In the genomic region with DNA sequence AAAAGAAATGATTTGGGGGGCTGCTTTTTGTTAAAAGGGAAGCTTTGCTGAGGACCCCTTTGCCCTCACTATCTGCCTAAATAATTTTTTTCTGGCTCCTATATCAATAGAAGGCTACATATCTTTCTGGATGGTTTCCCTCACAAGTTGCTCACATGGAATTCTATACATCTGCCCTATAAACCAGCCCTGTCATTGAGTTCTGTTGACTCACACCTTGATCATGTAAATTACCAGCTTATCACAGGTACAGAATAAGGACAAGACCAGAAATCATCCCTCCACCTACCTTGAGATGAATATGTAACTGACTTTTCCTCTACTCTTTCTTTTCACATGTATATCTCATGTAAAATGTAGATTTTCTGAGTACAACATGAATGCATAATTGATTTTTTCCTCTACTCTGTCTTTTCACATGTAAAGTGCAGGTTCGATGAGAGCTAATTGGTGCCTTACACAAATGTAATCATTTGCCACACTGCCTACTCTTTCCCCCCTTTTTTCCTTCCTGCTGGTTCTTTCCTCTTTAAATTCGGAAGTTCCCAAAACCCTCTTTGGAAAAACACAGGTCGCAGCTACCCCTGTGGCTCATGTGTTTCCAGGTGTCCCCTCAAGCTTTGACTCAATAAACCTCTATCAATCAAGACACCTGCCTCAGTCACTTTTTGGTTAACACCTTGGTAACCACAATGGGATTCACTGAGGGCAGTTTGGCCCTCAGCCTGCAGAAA, we compare ENCODE assay signal across 31 cellular contexts. TPM values are rescaled to one million over a fixed set of nuclear protein-coding genes. Genes with fewer than 3 reads are reported as not detected.
DNase-seq lines count a peak whose midpoint lies in the region; ATAC-seq, FAIRE-seq and TF ChIP-seq lines count a peak whose summit lies in the region.
"Had no signal": no experiment of that assay in that cellular context is flagged by ENCODE, and none has a peak within 500 bp of the region (broad histone marks: within the 10 kb centered on the region; RNA-seq: fewer than 3 reads in every experiment).

No MANE protein-coding gene starts in this region.

- dilution Hi-C loops in keratinocyte (cut with MboI; ENCODE audit: extremely low pct_ligation_motif_present, low sequenced_read_pairs), result no loop called here

- H3K9me2 ChIP-seq in GM23338 (ENCODE audit: insufficient read depth), result no peaks in the 10 kb centered on the region
- H3K9me2 ChIP-seq in SK-N-SH, result no peaks in the 10 kb centered on the region

- ATAC-seq in GM23338, result peak; percentile 36
- ATAC-seq: activated CD8-positive, alpha-beta T cell treated with anti-CD3 and anti-CD28 coated beads for 36 hours; HCT116; heart left ventricle; sciatic nerve had no signal

- H3K27me3 ChIP-seq in GM23338 (ENCODE audit: insufficient read depth), result no peaks in the 10 kb centered on the region
- no peaks in the 10 kb centered on the region for H3K27me3 ChIP-seq in bronchial epithelial cell (ENCODE audit: control insufficient read depth, insufficient read depth, low read length)
- H3K27me3 ChIP-seq in keratinocyte (ENCODE audit: control insufficient read depth, extremely low read depth, insufficient read depth, low read length), result no peaks in the 10 kb centered on the region
- peaks cover 50% of the 10 kb centered on the region; the same call in 1 of the 2 replicates for H3K27me3 ChIP-seq in SK-N-SH (ENCODE audit: insufficient read depth)
- H3K27me3 ChIP-seq: heart left ventricle had no signal

- H4K20me1 ChIP-seq in GM23338 (replicated peaks; ENCODE audit: insufficient read depth) (no peaks in the 10 kb centered on the region), keratinocyte (ENCODE audit: control insufficient read depth, extremely low read depth, insufficient read depth, low read length) (no peaks in the 10 kb centered on the region), SK-N-SH (ENCODE audit: insufficient read depth) (no peaks in the 10 kb centered on the region)

- CTCF ChIA-PET in SK-N-SH (lab: Yijun Ruan, JAX), result interaction anchor here (1.0 to 1.1 kb wide), 2 partner anchors 9 to 25 kb away, joined by 3 read pairs; no protein-coding TSS in a partner anchor

- H3K36me3 ChIP-seq in GM23338 (ENCODE audit: insufficient read depth) (no peaks in the 10 kb centered on the region), bronchial epithelial cell (ENCODE audit: control insufficient read depth, insufficient read depth, low read length) (no peaks in the 10 kb centered on the region), keratinocyte (ENCODE audit: control insufficient read depth in 2 of 2, extremely low read depth in 1 of 2, insufficient read depth in 2 of 2, low read length in 2 of 2) (no peaks in the 10 kb centered on the region), SK-N-SH (replicated peaks in 1 of 2; ENCODE audit: control insufficient read depth in 1 of 2, insufficient read depth in 2 of 2, low read length in 1 of 2) (no peaks in the 10 kb centered on the region)
- H3K36me3 ChIP-seq: heart left ventricle, lower lobe of right lung had no signal

- no peaks in the 10 kb centered on the region for H3K79me2 ChIP-seq in GM23338 (replicated peaks; ENCODE audit: insufficient read depth)
- no peaks in the 10 kb centered on the region for H3K79me2 ChIP-seq in keratinocyte (ENCODE audit: control insufficient read depth, insufficient read depth, low read length)
- H3K79me2 ChIP-seq in SK-N-SH (ENCODE audit: insufficient read depth), result no peaks in the 10 kb centered on the region

- FAIRE-seq in bronchial epithelial cell (lab: Jason Lieb, UNC), result no peak
- peak; percentile 39 for FAIRE-seq in keratinocyte (lab: Jason Lieb, UNC)

- peaks cover 8% of the 10 kb centered on the region for H3K27me3 Mint-ChIP-seq in GM23338 (ENCODE audit: insufficient read depth, low read depth, poor library complexity)
- H3K27me3 Mint-ChIP-seq: activated CD8-positive, alpha-beta T cell treated with anti-CD3 and anti-CD28 coated beads for 36 hours; dendritic cell treated with granulocyte-macrophage colony-stimulating factor and Interleukin-4, amounts not matched to agents 40 ng/mL and 50 ng/mL, for 4 days had no signal

- no peaks in the 10 kb centered on the region for H3K9me1 ChIP-seq in keratinocyte (ENCODE audit: control insufficient read depth, extremely low read depth, insufficient read depth, low read length)

- H3K4me1 ChIP-seq in GM23338 (ENCODE audit: insufficient read depth) (peaks cover 64% of the 10 kb centered on the region), keratinocyte (ENCODE audit: control insufficient read depth, extremely low read depth, insufficient read depth, low read length) (peaks cover 12% of the 10 kb centered on the region), SK-N-SH (ENCODE audit: control insufficient read depth in 1 of 2, insufficient read depth in 2 of 2, low read depth in 1 of 2, low read length in 1 of 2) (no peaks in the 10 kb centered on the region)
- H3K4me1 ChIP-seq: heart left ventricle, lower lobe of right lung had no signal

- peak overlapping the region; percentile 94 for H3K27ac Mint-ChIP-seq in GM23338
- H3K27ac Mint-ChIP-seq: activated CD8-positive, alpha-beta T cell treated with anti-CD3 and anti-CD28 coated beads for 36 hours; CD4-positive, CD25-positive, alpha-beta regulatory T cell; dendritic cell treated with granulocyte-macrophage colony-stimulating factor and Interleukin-4, amounts not matched to agents 40 ng/mL and 50 ng/mL, for 4 days had no signal

- peak; percentile 20 for DNase-seq in GM23338 (ENCODE audit: low spot score)
- DNase-seq in NCI-H146 treated with DMSO at 0.1 percent for 48 hours (lab: John Stamatoyannopoulos, UW; ENCODE audit: unreplicated experiment), result peak; percentile 68
- DNase-seq in bronchial epithelial cell (ENCODE audit: low read depth), result peak; percentile 61
- peak; percentile 5 for DNase-seq in keratinocyte (ENCODE audit: low read depth, low spot score)
- no peak for DNase-seq in NOMO-1 treated with dmso at 0.1 percent for 144 hours (lab: John Stamatoyannopoulos, UW; ENCODE audit: unreplicated experiment)
- DNase-seq in anterior cingulate cortex (lab: John Stamatoyannopoulos, UW), result no peak
- DNase-seq in SK-N-SH, result no peak
- DNase-seq: activated CD4-positive, CD25-positive, alpha-beta regulatory T cell; activated CD8-positive, alpha-beta T cell treated with anti-CD3 and anti-CD28 coated beads for 36 hours; activated gamma-delta T cell treated with Interleukin-2 at 50 U/mL for 16 hours; activated T-cell treated with anti-CD3 and anti-CD28 coated beads, Interleukin-2, amount 50 U/mL, for 1 hour; CD4-positive, CD25-positive, alpha-beta regulatory T cell; GDM1; heart left ventricle; islet precursor cell; lower lobe of right lung; MV-4-11; NCI-H1694 treated with DMSO at 0.1 percent for 48 hours; NCI-H226; posterior cingulate gyrus; RPMI8226; stimulated activated CD4-positive, alpha-beta T cell treated with anti-CD3 and anti-CD28 coated beads, Interleukin-15, amount 100 ng/mL, for 24 hours; substantia nigra; T1000 had no signal

- peak overlapping the region; percentile 74 for H3K27ac ChIP-seq in GM23338 (ENCODE audit: low read depth)
- H3K27ac ChIP-seq in keratinocyte (ENCODE audit: control insufficient read depth, insufficient read depth, low read length), result no peak overlapping the region
- H3K27ac ChIP-seq in SK-N-SH (ENCODE audit: low read depth in 2 of 2, low read length in 1 of 2), result no peak overlapping the region
- H3K27ac ChIP-seq: heart left ventricle, lower lobe of right lung had no signal

- H3K4me2 ChIP-seq in GM23338, result peak overlapping the region; percentile 56
- peak overlapping the region; percentile 57 for H3K4me2 ChIP-seq in keratinocyte (ENCODE audit: control insufficient read depth, extremely low read depth, insufficient read depth, low read depth, low read length)
- H3K4me2 ChIP-seq in SK-N-SH, result no peak overlapping the region

- no peaks in the 10 kb centered on the region for H3F3A ChIP-seq in GM23338 (replicated peaks; ENCODE audit: low read depth)
- no peaks in the 10 kb centered on the region for H3F3A ChIP-seq in SK-N-SH (replicated peaks; ENCODE audit: insufficient read depth)

- TF ChIP-seq CTCF in GM23338 (conservative IDR thresholded peaks at IDR 0.05; ENCODE audit: low read depth in 2 of 2) (no peak), bronchial epithelial cell (IDR thresholded peaks at IDR 0.05; ENCODE audit: insufficient read depth, low read length, severe bottlenecking) (no peak), keratinocyte (optimal IDR thresholded peaks at IDR 0.05 in 1 of 3, IDR thresholded peaks at IDR 0.05 in 1 of 3, conservative IDR thresholded peaks at IDR 0.05 in 1 of 3; ENCODE audit: extremely low read depth in 1 of 3, insufficient read depth in 2 of 3, low read length in 3 of 3) (no peak), SK-N-SH (IDR thresholded peaks at IDR 0.05) (no peak)

- H3K9me3 Mint-ChIP-seq in GM23338, result no peaks in the 10 kb centered on the region
- H3K9me3 Mint-ChIP-seq: activated CD8-positive, alpha-beta T cell treated with anti-CD3 and anti-CD28 coated beads for 36 hours; dendritic cell treated with granulocyte-macrophage colony-stimulating factor and Interleukin-4, amounts not matched to agents 40 ng/mL and 50 ng/mL, for 4 days; neural crest cell had no signal

- H3K9ac ChIP-seq in keratinocyte (ENCODE audit: control insufficient read depth, extremely low read depth, insufficient read depth, low read length) (no peak overlapping the region), SK-N-SH (no peak overlapping the region)

- no peaks in the 10 kb centered on the region for H3K36me3 Mint-ChIP-seq in GM23338 (ENCODE audit: low read depth)
- H3K36me3 Mint-ChIP-seq: CD4-positive, CD25-positive, alpha-beta regulatory T cell had no signal

- H3K4me3 ChIP-seq in GM23338 (no peak overlapping the region), bronchial epithelial cell (ENCODE audit: low read depth, low read length) (no peak overlapping the region), keratinocyte (ENCODE audit: control insufficient read depth in 2 of 3, extremely low read depth in 1 of 3, insufficient read depth in 2 of 3, low read depth in 1 of 3, low read length in 3 of 3) (no peak overlapping the region), SK-N-SH (ENCODE audit: low read depth in 2 of 2, low read length in 1 of 2) (no peak overlapping the region)
- H3K4me3 ChIP-seq: heart left ventricle, lower lobe of right lung had no signal

- peaks cover 61% of the 10 kb centered on the region for H3K4me1 Mint-ChIP-seq in GM23338
- H3K4me1 Mint-ChIP-seq: neural crest cell had no signal

- no peak for TF ChIP-seq RAD21 in SK-N-SH (IDR thresholded peaks at IDR 0.05; ENCODE audit: low read length)

- no peak overlapping the region for H2AFZ ChIP-seq in GM23338
- H2AFZ ChIP-seq in keratinocyte (ENCODE audit: control insufficient read depth, low read length), result no peak overlapping the region
- no peak overlapping the region for H2AFZ ChIP-seq in SK-N-SH (ENCODE audit: low read depth)

- 5% methylated on average over 3 of the region's 3 CpGs for WGBS in SK-N-SH (ENCODE audit: low lambda C conversion rate)

- no peaks in the 10 kb centered on the region for H3K9me3 ChIP-seq in keratinocyte (ENCODE audit: control insufficient read depth, low read depth, low read length)
- no peaks in the 10 kb centered on the region for H3K9me3 ChIP-seq in SK-N-SH
- H3K9me3 ChIP-seq: heart left ventricle, lower lobe of right lung had no signal

- TF ChIP-seq EP300 in SK-N-SH (IDR thresholded peaks at IDR 0.05; ENCODE audit: borderline replicate concordance in 1 of 2, low read depth in 1 of 2, low read length in 1 of 2), result no peak

- no peak overlapping the region; the same call in 2 of the 3 replicates for H3K4me3 Mint-ChIP-seq in GM23338
- H3K4me3 Mint-ChIP-seq: activated CD8-positive, alpha-beta T cell treated with anti-CD3 and anti-CD28 coated beads for 36 hours; CD4-positive, CD25-positive, alpha-beta regulatory T cell; dendritic cell treated with granulocyte-macrophage colony-stimulating factor and Interleukin-4, amounts not matched to agents 40 ng/mL and 50 ng/mL, for 4 days; neural crest cell had no signal

- POLR2A ChIA-PET in SK-N-SH (lab: Yijun Ruan, JAX), result no interaction called here

RNA-seq across cellular contexts. Expression of a gene that starts 12.5 kb away (rescaled TPM):
- total RNA-seq in GM23338 (2014; rRNA removed; shearing (Covaris generic)), result not detected in 2 replicates
- polyA plus RNA-seq in GM23338 (2016; fragmentation: Nextera tagmentation; extraction: Ambion mirVana), result 0.17 TPM in 1 of 2 replicates, not detected in the other
- not detected in 2 replicates for total RNA-seq in bronchial epithelial cell
- polyA plus RNA-seq in keratinocyte, result not detected in 3 replicates
- not detected for polyA plus RNA-seq in keratinocyte (2011; ENCODE audit: low read depth)
- not detected in 2 replicates for polyA plus RNA-seq in keratinocyte (2011; cell fraction: cytosol; rRNA removed)
- not detected in 2 replicates for polyA plus RNA-seq in keratinocyte (2011; cell fraction: nucleus; rRNA removed)
- polyA plus RNA-seq in keratinocyte (2012; ENCODE audit: low replicate concordance), result not detected in 2 replicates
- polyA minus RNA-seq in keratinocyte, result not detected in 3 replicates
- polyA minus RNA-seq in keratinocyte (2011; cell fraction: cytosol; rRNA and poly(A)+ RNA removed), result not detected
- polyA minus RNA-seq in keratinocyte (2011; cell fraction: nucleus; rRNA and poly(A)+ RNA removed), result not detected in 2 replicates
- not detected in 2 replicates for polyA plus RNA-seq in SK-N-SH (2012; rRNA removed)
- polyA plus RNA-seq in SK-N-SH (2012; cell fraction: cytosol; rRNA removed), result not detected in 2 replicates
- not detected in 2 replicates for polyA plus RNA-seq in SK-N-SH (2012; cell fraction: nucleus; rRNA removed)
- total RNA-seq: activated CD8-positive, alpha-beta T cell treated with anti-CD3 and anti-CD28 coated beads for 36 hours; CD4-positive, CD25-positive, alpha-beta regulatory T cell; heart left ventricle; lower lobe of right lung; mucosa of gallbladder; neural crest cell; urinary bladder had no signal
- polyA plus RNA-seq: AG04450; CD4-positive, CD25-positive, alpha-beta regulatory T cell; heart left ventricle; urinary bladder had no signal

RNA-seq across cellular contexts. Expression of a gene that starts 36.5 kb away (rescaled TPM):
- not detected in 2 replicates for total RNA-seq in GM23338 (2014; rRNA removed; shearing (Covaris generic))
- not detected in 2 replicates for polyA plus RNA-seq in GM23338 (2016; fragmentation: Nextera tagmentation; extraction: Ambion mirVana)
- not detected in 2 replicates for total RNA-seq in bronchial epithelial cell
- 0.09 TPM in 1 of 3 replicates, not detected in the others for polyA plus RNA-seq in keratinocyte
- not detected for polyA plus RNA-seq in keratinocyte (2011; ENCODE audit: low read depth)
- polyA plus RNA-seq in keratinocyte (2011; cell fraction: cytosol; rRNA removed), result not detected in 2 replicates
- 0.11 and 0.55 TPM in 2 replicates for polyA plus RNA-seq in keratinocyte (2011; cell fraction: nucleus; rRNA removed)
- polyA plus RNA-seq in keratinocyte (2012; ENCODE audit: low replicate concordance), result not detected in 2 replicates
- 0.32 to 1.4 TPM in 2 of 3 replicates, not detected in the other for polyA minus RNA-seq in keratinocyte
- polyA minus RNA-seq in keratinocyte (2011; cell fraction: cytosol; rRNA and poly(A)+ RNA removed), result not detected
- 1.5 and 1.9 TPM in 2 replicates for polyA minus RNA-seq in keratinocyte (2011; cell fraction: nucleus; rRNA and poly(A)+ RNA removed)
- polyA plus RNA-seq in SK-N-SH (2012; rRNA removed), result not detected in 2 replicates
- not detected in 2 replicates for polyA plus RNA-seq in SK-N-SH (2012; cell fraction: cytosol; rRNA removed)
- polyA plus RNA-seq in SK-N-SH (2012; cell fraction: nucleus; rRNA removed), result not detected in 2 replicates
- total RNA-seq: activated CD8-positive, alpha-beta T cell treated with anti-CD3 and anti-CD28 coated beads for 36 hours; heart left ventricle; mucosa of gallbladder; neural crest cell; sciatic nerve; urinary bladder had no signal
- polyA plus RNA-seq: AG04450; CD4-positive, CD25-positive, alpha-beta regulatory T cell; heart left ventricle had no signal

RNA-seq across cellular contexts. Expression of a gene that starts 56.3 kb away (rescaled TPM):
- total RNA-seq in GM23338 (2014; rRNA removed; shearing (Covaris generic)), result not detected in 2 replicates
- polyA plus RNA-seq in GM23338 (2016; fragmentation: Nextera tagmentation; extraction: Ambion mirVana), result not detected in 2 replicates
- total RNA-seq in bronchial epithelial cell, result 0.26 TPM in 1 of 2 replicates, not detected in the other
- not detected in 3 replicates for polyA plus RNA-seq in keratinocyte
- polyA plus RNA-seq in keratinocyte (2011; ENCODE audit: low read depth), result not detected
- polyA plus RNA-seq in keratinocyte (2011; cell fraction: cytosol; rRNA removed), result not detected in 2 replicates
- not detected in 2 replicates for polyA plus RNA-seq in keratinocyte (2011; cell fraction: nucleus; rRNA removed)
- 0.08 TPM in 1 of 2 replicates, not detected in the other for polyA plus RNA-seq in keratinocyte (2012; ENCODE audit: low replicate concordance)
- not detected in 3 replicates for polyA minus RNA-seq in keratinocyte
- not detected for polyA minus RNA-seq in keratinocyte (2011; cell fraction: cytosol; rRNA and poly(A)+ RNA removed)
- not detected in 2 replicates for polyA minus RNA-seq in keratinocyte (2011; cell fraction: nucleus; rRNA and poly(A)+ RNA removed)
- polyA plus RNA-seq in SK-N-SH (2012; rRNA removed), result not detected in 2 replicates
- polyA plus RNA-seq in SK-N-SH (2012; cell fraction: cytosol; rRNA removed), result not detected in 2 replicates
- polyA plus RNA-seq in SK-N-SH (2012; cell fraction: nucleus; rRNA removed), result not detected in 2 replicates
- total RNA-seq: activated CD8-positive, alpha-beta T cell treated with anti-CD3 and anti-CD28 coated beads for 36 hours; CD4-positive, CD25-positive, alpha-beta regulatory T cell; lower lobe of right lung; neural crest cell; sciatic nerve; urinary bladder had no signal
- polyA plus RNA-seq: AG04450; CD4-positive, CD25-positive, alpha-beta regulatory T cell had no signal

Comparison
In these comparisons a context has a peak if more than half of its experiments do, and no peak if none do; other contexts are left out.
1. DNase-seq: peak in GM23338 (single experiment), NCI-H146 treated with DMSO at 0.1 percent for 48 hours (single experiment), bronchial epithelial cell (single experiment) and keratinocyte (single experiment); none in NOMO-1 treated with dmso at 0.1 percent for 144 hours (single experiment), anterior cingulate cortex (0 of 58) and SK-N-SH (single experiment).